ENCODE assay signal across 1 cellular context in genomic region chr3:32815812-32816438, GRCh38.
TF ChIP-seq lines count a peak whose summit lies in the region.

No MANE protein-coding gene starts in this region.

TF ChIP-seq in SK-N-SH, 30 proteins besides CTCF, POLR2A, EP300 and RAD21 (continued from another document):
- no peak for TF ChIP-seq MAX (IDR thresholded peaks at IDR 0.05; ENCODE audit: low read depth)
TF ChIP-seq in SK-N-SH: peak in this region for 0.
